Comparison of ENCODE assay signal across 23 cellular contexts in the genomic region with DNA sequence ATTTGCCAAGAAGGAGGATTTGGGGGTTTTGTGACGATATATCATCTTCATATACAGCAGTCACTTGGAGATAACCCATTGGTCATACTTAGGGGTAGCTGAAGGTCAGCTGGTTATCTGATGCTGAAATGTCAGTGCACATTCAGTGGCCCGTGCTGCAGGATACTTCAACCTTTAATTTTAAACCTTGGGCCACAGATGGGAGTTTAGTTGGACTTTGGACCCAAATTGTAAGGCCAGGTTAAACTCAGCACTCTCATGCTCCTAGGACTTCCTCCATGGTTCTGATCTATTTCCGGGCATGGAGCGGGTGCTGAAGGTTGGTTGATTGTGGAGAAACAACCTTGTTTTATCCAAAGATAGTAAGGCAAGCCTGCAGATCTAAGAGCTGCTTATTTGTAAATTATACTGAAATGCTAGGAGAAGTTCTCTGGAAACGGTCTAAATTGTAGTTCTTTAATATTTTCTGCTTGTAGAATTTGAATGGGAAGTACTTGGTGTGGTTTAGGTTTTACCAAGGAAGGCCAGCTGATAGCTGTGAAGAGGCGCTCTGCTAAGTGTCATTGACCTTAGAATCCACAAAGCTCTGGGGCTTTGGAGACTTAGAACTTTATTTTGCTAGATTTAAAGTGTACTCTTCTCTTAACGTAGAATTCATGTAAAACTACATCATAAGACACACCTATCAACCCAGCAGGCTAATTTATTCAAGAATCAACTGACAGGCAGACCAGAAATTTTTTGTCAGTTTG. TPM values are rescaled to one million over a fixed set of nuclear protein-coding genes. Genes with fewer than 3 reads are reported as not detected.
DNase-seq lines count a peak whose midpoint lies in the region; ATAC-seq and TF ChIP-seq lines count a peak whose summit lies in the region.
"Had no signal": no experiment of that assay in that cellular context is flagged by ENCODE, and none has a peak within 500 bp of the region (broad histone marks: within the 10 kb centered on the region; RNA-seq: fewer than 3 reads in every experiment).

No MANE protein-coding gene starts in this region.

- H3K9me3 ChIP-seq in WERI-Rb-1 (ENCODE audit: severe bottlenecking) = no peaks in the 10 kb centered on the region
- H3K9me3 ChIP-seq: MG63, SK-N-SH had no signal

- H3K27me3 ChIP-seq in GM23338 (ENCODE audit: insufficient read depth) (no peaks in the 10 kb centered on the region), WERI-Rb-1 (ENCODE audit: insufficient read depth, low read depth, severe bottlenecking) (no peaks in the 10 kb centered on the region)
- H3K27me3 ChIP-seq: MG63 had no signal

- H3K9me2 ChIP-seq in GM23338 (ENCODE audit: insufficient read depth) = no peaks in the 10 kb centered on the region
- H3K9me2 ChIP-seq: SK-N-SH had no signal

- H4K20me1 ChIP-seq in GM23338 (replicated peaks; ENCODE audit: insufficient read depth) = no peaks in the 10 kb centered on the region

- TF ChIP-seq CTCF in GM23338 (conservative IDR thresholded peaks at IDR 0.05; ENCODE audit: low read depth in 2 of 2) (no peak), WERI-Rb-1 (IDR thresholded peaks at IDR 0.05; ENCODE audit: low read depth, low read length) (no peak)

- H3K27ac ChIP-seq in GM23338 (ENCODE audit: low read depth) (no peak overlapping the region), WERI-Rb-1 (peak overlapping the region; percentile 71), substantia nigra (ENCODE audit: low read depth, low read length, poor library complexity, severe bottlenecking) (peak overlapping the region; percentile 47)

- peaks cover 3% of the 10 kb centered on the region; the same call in 1 of the 2 replicates for H3F3A ChIP-seq in GM23338 (replicated peaks; ENCODE audit: low read depth)

- H3K79me2 ChIP-seq in GM23338 (replicated peaks; ENCODE audit: insufficient read depth) = peaks cover 83% of the 10 kb centered on the region

- peaks cover 35% of the 10 kb centered on the region for H3K4me1 ChIP-seq in GM23338 (ENCODE audit: insufficient read depth)

- H3K27ac Mint-ChIP-seq in GM23338 = peak overlapping the region; percentile 19; the same call in 1 of the 2 replicates
- H3K27ac Mint-ChIP-seq: CD8-positive, alpha-beta T cell had no signal

- ATAC-seq in GM23338 (no peak), left lobe of liver (peak; percentile 77), esophagus mucosa (no peak), GM18861 (IDR thresholded peaks at IDR 0.05; ENCODE audit: unreplicated experiment) (no peak)
- ATAC-seq: CD8-positive, alpha-beta T cell; Panc1 had no signal

- no peak overlapping the region for H3K4me3 Mint-ChIP-seq in GM23338
- H3K4me3 Mint-ChIP-seq: CD8-positive, alpha-beta T cell had no signal

- no peak overlapping the region for H3K4me2 ChIP-seq in GM23338
- H3K4me2 ChIP-seq: SK-N-SH had no signal

- H3K36me3 ChIP-seq in GM23338 (ENCODE audit: insufficient read depth) (no peaks in the 10 kb centered on the region), WERI-Rb-1 (peaks cover 13% of the 10 kb centered on the region)
- H3K36me3 ChIP-seq: MG63 had no signal

- H3K4me3 ChIP-seq in GM23338 = no peak overlapping the region
- H3K4me3 ChIP-seq in WERI-Rb-1 (ENCODE audit: low read depth, low read length) = no peak overlapping the region
- H3K4me3 ChIP-seq: MG63 had no signal

- no peak for DNase-seq in GM23338 (ENCODE audit: low spot score)
- no peak for DNase-seq in WERI-Rb-1
- DNase-seq in left lobe of liver (ENCODE audit: low spot score) = no peak
- DNase-seq in substantia nigra (lab: John Stamatoyannopoulos, UW) = no peak
- DNase-seq in stimulated activated CD8-positive, alpha-beta memory T cell treated with anti-CD3 and anti-CD28 coated beads, Interleukin-4, amount 100 ng/mL, for 48 hours = no peak
- DNase-seq in globus pallidus (ENCODE audit: low spot score) = no peak
- DNase-seq: 8988T; AML-193; C1 segment of cervical spinal cord; CD8-positive, alpha-beta T cell; DMS153; Kasumi-1; MG63; NCI-H1048; NCI-H146; NCI-H2029; NCI-H226; NCI-H524 treated with DMSO at 0.1 percent for 48 hours; SIG-M5; SK-N-SH had no signal

- H3K36me3 Mint-ChIP-seq in GM23338 (ENCODE audit: low read depth) = no peaks in the 10 kb centered on the region
- H3K36me3 Mint-ChIP-seq: CD8-positive, alpha-beta T cell had no signal

- H3K4me1 Mint-ChIP-seq in GM23338 = peaks cover 31% of the 10 kb centered on the region

- H3K27me3 Mint-ChIP-seq in GM23338 (ENCODE audit: insufficient read depth, low read depth, poor library complexity) = peaks cover 2% of the 10 kb centered on the region

- no peaks in the 10 kb centered on the region for H3K9me3 Mint-ChIP-seq in GM23338
- H3K9me3 Mint-ChIP-seq: CD8-positive, alpha-beta T cell had no signal

- H2AFZ ChIP-seq in GM23338 = no peak overlapping the region

TF ChIP-seq in GM23338, 12 proteins besides CTCF, POLR2A, EP300 and RAD21 (continues in another document):
- TF ChIP-seq, protein P1, sequence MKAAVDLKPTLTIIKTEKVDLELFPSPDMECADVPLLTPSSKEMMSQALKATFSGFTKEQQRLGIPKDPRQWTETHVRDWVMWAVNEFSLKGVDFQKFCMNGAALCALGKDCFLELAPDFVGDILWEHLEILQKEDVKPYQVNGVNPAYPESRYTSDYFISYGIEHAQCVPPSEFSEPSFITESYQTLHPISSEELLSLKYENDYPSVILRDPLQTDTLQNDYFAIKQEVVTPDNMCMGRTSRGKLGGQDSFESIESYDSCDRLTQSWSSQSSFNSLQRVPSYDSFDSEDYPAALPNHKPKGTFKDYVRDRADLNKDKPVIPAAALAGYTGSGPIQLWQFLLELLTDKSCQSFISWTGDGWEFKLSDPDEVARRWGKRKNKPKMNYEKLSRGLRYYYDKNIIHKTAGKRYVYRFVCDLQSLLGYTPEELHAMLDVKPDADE (IDR thresholded peaks at IDR 0.05) = no peak
- TF ChIP-seq ZNF331 (CRISPR knock-in tag; IDR thresholded peaks at IDR 0.05; ENCODE audit: low read depth) (no peak), NANOG (IDR thresholded peaks at IDR 0.05; ENCODE audit: borderline replicate concordance) (no peak), JUNB (IDR thresholded peaks at IDR 0.05; ENCODE audit: unreplicated experiment) (no peak), EZH2phosphoT487 (IDR thresholded peaks at IDR 0.05; ENCODE audit: unreplicated experiment) (no peak), CREB1 (CRISPR knock-in tag; IDR thresholded peaks at IDR 0.05; ENCODE audit: low read depth) (no peak), EZH2 (IDR thresholded peaks at IDR 0.05; ENCODE audit: low read depth, unreplicated experiment) (no peak)
- TF ChIP-seq, protein P2, sequence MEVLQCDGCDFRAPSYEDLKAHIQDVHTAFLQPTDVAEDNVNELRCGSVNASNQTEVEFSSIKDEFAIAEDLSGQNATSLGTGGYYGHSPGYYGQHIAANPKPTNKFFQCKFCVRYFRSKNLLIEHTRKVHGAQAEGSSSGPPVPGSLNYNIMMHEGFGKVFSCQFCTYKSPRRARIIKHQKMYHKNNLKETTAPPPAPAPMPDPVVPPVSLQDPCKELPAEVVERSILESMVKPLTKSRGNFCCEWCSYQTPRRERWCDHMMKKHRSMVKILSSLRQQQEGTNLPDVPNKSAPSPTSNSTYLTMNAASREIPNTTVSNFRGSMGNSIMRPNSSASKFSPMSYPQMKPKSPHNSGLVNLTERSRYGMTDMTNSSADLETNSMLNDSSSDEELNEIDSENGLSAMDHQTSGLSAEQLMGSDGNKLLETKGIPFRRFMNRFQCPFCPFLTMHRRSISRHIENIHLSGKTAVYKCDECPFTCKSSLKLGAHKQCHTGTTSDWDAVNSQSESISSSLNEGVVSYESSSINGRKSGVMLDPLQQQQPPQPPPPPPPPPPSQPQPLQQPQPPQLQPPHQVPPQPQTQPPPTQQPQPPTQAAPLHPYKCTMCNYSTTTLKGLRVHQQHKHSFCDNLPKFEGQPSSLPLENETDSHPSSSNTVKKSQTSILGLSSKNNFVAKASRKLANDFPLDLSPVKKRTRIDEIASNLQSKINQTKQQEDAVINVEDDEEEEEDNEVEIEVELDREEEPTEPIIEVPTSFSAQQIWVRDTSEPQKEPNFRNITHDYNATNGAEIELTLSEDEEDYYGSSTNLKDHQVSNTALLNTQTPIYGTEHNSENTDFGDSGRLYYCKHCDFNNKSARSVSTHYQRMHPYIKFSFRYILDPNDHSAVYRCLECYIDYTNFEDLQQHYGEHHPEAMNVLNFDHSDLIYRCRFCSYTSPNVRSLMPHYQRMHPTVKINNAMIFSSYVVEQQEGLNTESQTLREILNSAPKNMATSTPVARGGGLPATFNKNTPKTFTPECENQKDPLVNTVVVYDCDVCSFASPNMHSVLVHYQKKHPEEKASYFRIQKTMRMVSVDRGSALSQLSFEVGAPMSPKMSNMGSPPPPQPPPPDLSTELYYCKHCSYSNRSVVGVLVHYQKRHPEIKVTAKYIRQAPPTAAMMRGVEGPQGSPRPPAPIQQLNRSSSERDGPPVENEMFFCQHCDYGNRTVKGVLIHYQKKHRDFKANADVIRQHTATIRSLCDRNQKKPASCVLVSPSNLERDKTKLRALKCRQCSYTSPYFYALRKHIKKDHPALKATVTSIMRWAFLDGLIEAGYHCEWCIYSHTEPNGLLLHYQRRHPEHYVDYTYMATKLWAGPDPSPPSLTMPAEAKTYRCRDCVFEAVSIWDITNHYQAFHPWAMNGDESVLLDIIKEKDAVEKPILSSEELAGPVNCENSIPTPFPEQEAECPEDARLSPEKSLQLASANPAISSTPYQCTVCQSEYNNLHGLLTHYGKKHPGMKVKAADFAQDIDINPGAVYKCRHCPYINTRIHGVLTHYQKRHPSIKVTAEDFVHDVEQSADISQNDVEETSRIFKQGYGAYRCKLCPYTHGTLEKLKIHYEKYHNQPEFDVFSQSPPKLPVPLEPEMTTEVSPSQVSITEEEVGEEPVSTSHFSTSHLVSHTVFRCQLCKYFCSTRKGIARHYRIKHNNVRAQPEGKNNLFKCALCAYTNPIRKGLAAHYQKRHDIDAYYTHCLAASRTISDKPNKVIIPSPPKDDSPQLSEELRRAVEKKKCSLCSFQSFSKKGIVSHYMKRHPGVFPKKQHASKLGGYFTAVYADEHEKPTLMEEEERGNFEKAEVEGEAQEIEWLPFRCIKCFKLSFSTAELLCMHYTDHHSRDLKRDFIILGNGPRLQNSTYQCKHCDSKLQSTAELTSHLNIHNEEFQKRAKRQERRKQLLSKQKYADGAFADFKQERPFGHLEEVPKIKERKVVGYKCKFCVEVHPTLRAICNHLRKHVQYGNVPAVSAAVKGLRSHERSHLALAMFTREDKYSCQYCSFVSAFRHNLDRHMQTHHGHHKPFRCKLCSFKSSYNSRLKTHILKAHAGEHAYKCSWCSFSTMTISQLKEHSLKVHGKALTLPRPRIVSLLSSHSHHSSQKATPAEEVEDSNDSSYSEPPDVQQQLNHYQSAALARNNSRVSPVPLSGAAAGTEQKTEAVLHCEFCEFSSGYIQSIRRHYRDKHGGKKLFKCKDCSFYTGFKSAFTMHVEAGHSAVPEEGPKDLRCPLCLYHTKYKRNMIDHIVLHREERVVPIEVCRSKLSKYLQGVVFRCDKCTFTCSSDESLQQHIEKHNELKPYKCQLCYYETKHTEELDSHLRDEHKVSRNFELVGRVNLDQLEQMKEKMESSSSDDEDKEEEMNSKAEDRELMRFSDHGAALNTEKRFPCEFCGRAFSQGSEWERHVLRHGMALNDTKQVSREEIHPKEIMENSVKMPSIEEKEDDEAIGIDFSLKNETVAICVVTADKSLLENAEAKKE (CRISPR knock-in tag; IDR thresholded peaks at IDR 0.05) = no peak

RNA-seq across cellular contexts. Expression of a gene that starts 38.6 kb away (rescaled TPM):
- total RNA-seq in GM23338 (2014; rRNA removed; shearing (Covaris generic)) = 74.4 and 75.0 TPM in 2 replicates
- 14.9 and 15.0 TPM in 2 replicates for polyA plus RNA-seq in GM23338 (2016; fragmentation: Nextera tagmentation; extraction: Ambion mirVana)
- 54.1 TPM for total RNA-seq in left lobe of liver
- total RNA-seq in esophagus mucosa = 49.5 TPM
